In the genomic region with DNA sequence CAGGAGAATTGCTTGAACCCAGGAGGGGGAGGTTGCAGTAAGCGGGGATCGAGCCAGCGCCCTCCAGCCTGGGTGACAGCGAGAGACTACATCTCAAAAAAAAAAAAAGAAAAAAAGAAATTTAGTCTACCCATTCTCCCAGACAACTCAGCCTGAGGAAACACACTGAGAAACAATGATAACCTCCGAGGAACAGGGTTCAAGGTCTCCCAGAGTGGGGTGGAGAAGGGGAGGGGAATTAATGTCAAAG, we compare ENCODE assay signal across 1 cellular context.
TF ChIP-seq lines count a peak whose summit lies in the region.

No MANE protein-coding gene starts in this region.

TF ChIP-seq in K562, 482 proteins besides CTCF, POLR2A, EP300 and RAD21:
- TF ChIP-seq ZNF239 (CRISPR knock-in tag; IDR thresholded peaks at IDR 0.05): no peak
- TF ChIP-seq GTF2E2 (tag; IDR thresholded peaks at IDR 0.05): no peak
- peak; percentile 37 for TF ChIP-seq DPF2 (IDR thresholded peaks at IDR 0.05)
- TF ChIP-seq SMARCA4 (IDR thresholded peaks at IDR 0.05): 0 out of 2 replicates have a peak, but pooled peaks have one; percentile 20
- TF ChIP-seq, protein P1, sequence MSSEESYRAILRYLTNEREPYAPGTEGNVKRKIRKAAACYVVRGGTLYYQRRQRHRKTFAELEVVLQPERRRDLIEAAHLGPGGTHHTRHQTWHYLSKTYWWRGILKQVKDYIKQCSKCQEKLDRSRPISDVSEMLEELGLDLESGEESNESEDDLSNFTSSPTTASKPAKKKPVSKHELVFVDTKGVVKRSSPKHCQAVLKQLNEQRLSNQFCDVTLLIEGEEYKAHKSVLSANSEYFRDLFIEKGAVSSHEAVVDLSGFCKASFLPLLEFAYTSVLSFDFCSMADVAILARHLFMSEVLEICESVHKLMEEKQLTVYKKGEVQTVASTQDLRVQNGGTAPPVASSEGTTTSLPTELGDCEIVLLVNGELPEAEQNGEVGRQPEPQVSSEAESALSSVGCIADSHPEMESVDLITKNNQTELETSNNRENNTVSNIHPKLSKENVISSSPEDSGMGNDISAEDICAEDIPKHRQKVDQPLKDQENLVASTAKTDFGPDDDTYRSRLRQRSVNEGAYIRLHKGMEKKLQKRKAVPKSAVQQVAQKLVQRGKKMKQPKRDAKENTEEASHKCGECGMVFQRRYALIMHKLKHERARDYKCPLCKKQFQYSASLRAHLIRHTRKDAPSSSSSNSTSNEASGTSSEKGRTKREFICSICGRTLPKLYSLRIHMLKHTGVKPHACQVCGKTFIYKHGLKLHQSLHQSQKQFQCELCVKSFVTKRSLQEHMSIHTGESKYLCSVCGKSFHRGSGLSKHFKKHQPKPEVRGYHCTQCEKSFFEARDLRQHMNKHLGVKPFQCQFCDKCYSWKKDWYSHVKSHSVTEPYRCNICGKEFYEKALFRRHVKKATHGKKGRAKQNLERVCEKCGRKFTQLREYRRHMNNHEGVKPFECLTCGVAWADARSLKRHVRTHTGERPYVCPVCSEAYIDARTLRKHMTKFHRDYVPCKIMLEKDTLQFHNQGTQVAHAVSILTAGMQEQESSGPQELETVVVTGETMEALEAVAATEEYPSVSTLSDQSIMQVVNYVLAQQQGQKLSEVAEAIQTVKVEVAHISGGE (CRISPR knock-in tag; IDR thresholded peaks at IDR 0.05): peak in 1 of 3 experiments; percentile 10; a peak in 1 of 6 replicates
- TF ChIP-seq ZNF23 (CRISPR knock-in tag; IDR thresholded peaks at IDR 0.05): no peak
- TF ChIP-seq ZNF384 (IDR thresholded peaks at IDR 0.05; ENCODE audit: low read depth, low read length): peak; percentile 9; the same call in 1 of the 2 replicates
- TF ChIP-seq LEF1 (IDR thresholded peaks at IDR 0.05): peak; percentile 35; the same call in 1 of the 2 replicates
